In genomic region chr12:57620245-57620935, GRCh38 we compare ENCODE assay signal across 14 cellular contexts. TPM values are rescaled to one million over a fixed set of nuclear protein-coding genes. Genes with fewer than 3 reads are reported as not detected.
DNase-seq lines count a peak whose midpoint lies in the region; ATAC-seq and TF ChIP-seq lines count a peak whose summit lies in the region.
"Had no signal": no experiment of that assay in that cellular context is flagged by ENCODE, and none has a peak within 500 bp of the region (broad histone marks: within the 10 kb centered on the region; RNA-seq: fewer than 3 reads in every experiment).

No MANE protein-coding gene starts in this region.

- intact Hi-C loops in heart left ventricle (cut with DNase I) = loop anchor here in 9 of 10 donors (1.0 to 10.0 kb wide), 6 partner anchors 22 to 166 kb away; partner anchors contain the start of genes GLI1 (in 2 of the 9) and INHBE (in 2 of the 9)
- intact Hi-C loops in left cardiac atrium (cut with DNase I) = loop anchor here in 1 of 2 donors (2.0 kb wide), 1 partner anchor 38 kb away; no protein-coding TSS in a partner anchor

- CTCF ChIA-PET in T-cell (lab: Charles Lee) = interaction anchor here (0.7 to 3.5 kb wide), 9 partner anchors 9 to 285 kb away, joined by 3 to 21 read pairs (median 3); partner anchors contain the start of genes ARHGEF25 (in 1 of the 2) and GLI1 (in 1 of the 2)

- H3K27ac Mint-ChIP-seq in T-cell = no peak overlapping the region
- peak overlapping the region; percentile 2 for H3K27ac Mint-ChIP-seq in glutamatergic neuron (ENCODE audit: unreplicated experiment)
- peak overlapping the region; percentile 41 for H3K27ac Mint-ChIP-seq in stimulated activated effector memory CD8-positive, alpha-beta T cell treated with anti-CD3 and anti-CD28 coated beads, Interleukin-12 subunit alpha, Interleukin-12 subunit beta, amount 100 ng/mL, for 72 hours

- H3K27me3 Mint-ChIP-seq in T-cell (peaks cover 83 to 88% of the 10 kb centered on the region in 2 donors), glutamatergic neuron (ENCODE audit: unreplicated experiment) (peaks cover 44% of the 10 kb centered on the region)

- WGBS in heart left ventricle, 4 donors = 42 to 54% (median 46%) methylated on average over 12 to 13 of the region's 13 CpGs

- H3K36me3 Mint-ChIP-seq in T-cell = no peaks in the 10 kb centered on the region
- H3K36me3 Mint-ChIP-seq in glutamatergic neuron (ENCODE audit: unreplicated experiment) = peaks cover 19% of the 10 kb centered on the region
- H3K36me3 Mint-ChIP-seq in stimulated activated effector memory CD8-positive, alpha-beta T cell treated with anti-CD3 and anti-CD28 coated beads, Interleukin-12 subunit alpha, Interleukin-12 subunit beta, amount 100 ng/mL, for 72 hours = no peaks in the 10 kb centered on the region

- H3K4me1 Mint-ChIP-seq in T-cell (peaks cover 26 to 31% (median 30%) of the 10 kb centered on the region in 3 donors), glutamatergic neuron (ENCODE audit: low read depth, unreplicated experiment) (peaks cover 23% of the 10 kb centered on the region)
- peaks cover 34% of the 10 kb centered on the region for H3K4me1 Mint-ChIP-seq in stimulated activated effector memory CD8-positive, alpha-beta T cell treated with anti-CD3 and anti-CD28 coated beads, Interleukin-12 subunit alpha, Interleukin-12 subunit beta, amount 100 ng/mL, for 72 hours

- no peaks in the 10 kb centered on the region for H3K9me3 ChIP-seq in heart left ventricle

- POLR2A ChIA-PET in T-cell (lab: Charles Lee) = no interaction called here

- H3K4me3 ChIP-seq in heart left ventricle = peak overlapping the region in 11 of 12 donors; percentile 20 to 66 (median 47)

- DNase-seq in heart left ventricle (no peak), left cardiac atrium (no peak), T-cell (no peak), glutamatergic neuron (no peak), NCI-H446 (lab: John Stamatoyannopoulos, UW) (no peak)
- DNase-seq in stimulated activated effector memory CD8-positive, alpha-beta T cell treated with anti-CD3 and anti-CD28 coated beads, Interleukin-12 subunit alpha, Interleukin-12 subunit beta, amount 100 ng/mL, for 72 hours (ENCODE audit: low spot score in 2 of 2) = no peak
- DNase-seq: anterior cingulate cortex, GDM1, NCI-H2171 treated with DMSO at 0.1 percent for 48 hours, SW 1271 had no signal

- no peak for TF ChIP-seq CTCF in heart left ventricle (IDR thresholded peaks at IDR 0.05)
- no peak for TF ChIP-seq CTCF in glutamatergic neuron (IDR thresholded peaks at IDR 0.05; ENCODE audit: partially characterized antibody, unreplicated experiment)

- TF ChIP-seq POLR2A in heart left ventricle (IDR thresholded peaks at IDR 0.05) = no peak

- H3K27me3 ChIP-seq in heart left ventricle = peaks cover 3 to 61% (median 26%) of the 10 kb centered on the region in 9 donors

- H3K9me3 Mint-ChIP-seq in T-cell = no peaks in the 10 kb centered on the region
- peaks cover 17% of the 10 kb centered on the region for H3K9me3 Mint-ChIP-seq in glutamatergic neuron (ENCODE audit: unreplicated experiment)
- H3K9me3 Mint-ChIP-seq in stimulated activated effector memory CD8-positive, alpha-beta T cell treated with anti-CD3 and anti-CD28 coated beads, Interleukin-12 subunit alpha, Interleukin-12 subunit beta, amount 100 ng/mL, for 72 hours = no peaks in the 10 kb centered on the region

- peak overlapping the region in 4 of 12 donors; percentile 59 to 81 (median 70) for H3K27ac ChIP-seq in heart left ventricle

- H3K4me1 ChIP-seq in heart left ventricle = peaks cover 0 to 47% (median 19%) of the 10 kb centered on the region in 12 donors

- peaks cover 0 to 11% (median under 1%) of the 10 kb centered on the region in 9 donors for H3K36me3 ChIP-seq in heart left ventricle

- no peak for ATAC-seq in heart left ventricle
- ATAC-seq in left cardiac atrium = no peak
- peak in 2 of 4 experiments; percentile 4 for ATAC-seq in T-cell (replicated peaks in 1 of 4)
- no peak for ATAC-seq in stimulated activated effector memory CD8-positive, alpha-beta T cell treated with anti-CD3 and anti-CD28 coated beads, Interleukin-12 subunit alpha, Interleukin-12 subunit beta, amount 100 ng/mL, for 72 hours
- no peak for ATAC-seq in GM21526 (IDR thresholded peaks at IDR 0.05; ENCODE audit: low FRiP score, unreplicated experiment)
- no peak for ATAC-seq in HG02763 (IDR thresholded peaks at IDR 0.05; ENCODE audit: unreplicated experiment)

- H3K4me3 Mint-ChIP-seq in T-cell (peak overlapping the region; percentile 71 to 86 (median 72)), glutamatergic neuron (ENCODE audit: unreplicated experiment) (peak overlapping the region; percentile 84)
- peak overlapping the region; percentile 80 for H3K4me3 Mint-ChIP-seq in stimulated activated effector memory CD8-positive, alpha-beta T cell treated with anti-CD3 and anti-CD28 coated beads, Interleukin-12 subunit alpha, Interleukin-12 subunit beta, amount 100 ng/mL, for 72 hours

RNA-seq across cellular contexts. Expression of gene ARHGEF25, which starts 9.2 kb away (rescaled TPM):
- total RNA-seq in heart left ventricle (10 to 100 TPM in 4 of 9 donors, 1 to 10 TPM in 5; 5.5 to 11.5 (median 9.5) TPM), left cardiac atrium (10 to 100 TPM; 13.7 to 17.3 TPM), T-cell (1 to 10 TPM in 1 of 5 donors, under 1 TPM in 4; 0.67 to 1.4 (median 0.84) TPM), glutamatergic neuron (ENCODE audit: unreplicated experiment) (80.2 TPM)
- 10 to 100 TPM; 10.2 to 20.3 TPM for polyA plus RNA-seq in heart left ventricle
- total RNA-seq: OCI-LY7 had no signal

RNA-seq across cellular contexts. Expression of gene B4GALNT1, which starts 12.6 kb away (rescaled TPM):
- total RNA-seq in heart left ventricle = 1 to 10 TPM; 1.9 to 8.8 (median 5.9) TPM
- polyA plus RNA-seq in heart left ventricle = 1 to 10 TPM; 2.6 to 5.1 TPM
- total RNA-seq in left cardiac atrium = 1 to 10 TPM; 2.4 to 3.3 TPM
- under 1 TPM in 3 of 5 donors, not detected in 2; 0.16 to 0.54 (median 0.26) TPM for total RNA-seq in T-cell
- 83.9 TPM for total RNA-seq in glutamatergic neuron (ENCODE audit: unreplicated experiment)
- total RNA-seq: lung microvascular endothelial cell had no signal

RNA-seq across cellular contexts. Expression of gene DTX3, which starts 15.8 kb away (rescaled TPM):
- 10 to 100 TPM; 15.6 to 30.7 (median 22.4) TPM for total RNA-seq in heart left ventricle
- polyA plus RNA-seq in heart left ventricle = 10 to 100 TPM; 16.3 to 28.3 TPM
- 10 to 100 TPM; 24.5 to 25.3 TPM for total RNA-seq in left cardiac atrium
- 10 to 100 TPM; 27.1 to 37.2 (median 30.4) TPM for total RNA-seq in T-cell
- 99.6 TPM for total RNA-seq in glutamatergic neuron (ENCODE audit: unreplicated experiment)
- total RNA-seq: OCI-LY7 had no signal

RNA-seq across cellular contexts. Expression of gene PIP4K2C, which starts 29.4 kb away (rescaled TPM):
- total RNA-seq in heart left ventricle = 10 to 100 TPM; 12.9 to 31.0 (median 17.0) TPM
- 10 to 100 TPM in 1 of 2 donors, 1 to 10 TPM in 1; 4.6 to 22.6 TPM for polyA plus RNA-seq in heart left ventricle
- 10 to 100 TPM; 15.3 to 16.1 TPM for total RNA-seq in left cardiac atrium
- total RNA-seq in T-cell = 10 to 100 TPM; 21.7 to 30.9 (median 27.9) TPM
- total RNA-seq in glutamatergic neuron (ENCODE audit: unreplicated experiment) = 27.5 TPM

Comparison
In these comparisons a context has a peak if more than half of its experiments do, and no peak if none do; other contexts are left out.
1. H3K27ac Mint-ChIP-seq: peak in glutamatergic neuron (single experiment) and stimulated activated effector memory CD8-positive, alpha-beta T cell treated with anti-CD3 and anti-CD28 coated beads, Interleukin-12 subunit alpha, Interleukin-12 subunit beta, amount 100 ng/mL, for 72 hours (single experiment); none in T-cell (0 of 2).
2. Peak in every context shown above with its lines, with median percentiles within 50 percentile points of each other: H3K4me3 Mint-ChIP-seq.